ENCODE assay signal across 10 cellular contexts in genomic region chr9:113589890-113590289, GRCh38.
DNase-seq lines count a peak whose midpoint lies in the region; ATAC-seq, FAIRE-seq and TF ChIP-seq lines count a peak whose summit lies in the region.
"Had no signal": no experiment of that assay in that cellular context is flagged by ENCODE, and none has a peak within 500 bp of the region (broad histone marks: within the 10 kb centered on the region; RNA-seq: fewer than 3 reads in every experiment).

No MANE protein-coding gene starts in this region.

- H3K4me1 Mint-ChIP-seq in progenitor cell of endocrine pancreas (ENCODE audit: low read depth): peaks cover 14% of the 10 kb centered on the region

- intact Hi-C loops in OCI-LY7 (cut with micrococcal nuclease; ENCODE audit: unreplicated experiment) (loop anchor here (2.0 to 10.0 kb wide), 2 partner anchors 143 to 285 kb away; partner anchors contain the start of gene RNF183), endothelial cell of umbilical vein (cut with micrococcal nuclease) (loop anchor here (1.0 to 2.0 kb wide), 7 partner anchors 41 to 315 kb away; partner anchors contain the start of genes ALAD, CDC26 and PRPF4)

- CTCF ChIA-PET in OCI-LY7 (lab: Charles Lee; ENCODE audit: unreplicated experiment): interaction anchor here (1.8 to 2.5 kb wide), 4 partner anchors 8 to 144 kb away, joined by 8 to 16 read pairs (median 8); no protein-coding TSS in a partner anchor
- CTCF ChIA-PET in endothelial cell of umbilical vein (lab: Charles Lee): interaction anchor here (0.6 to 18.1 kb wide), 24 partner anchors 10 to 317 kb away, joined by 3 to 1173 read pairs (median 6); partner anchors contain the start of genes ALAD, C9orf43, CDC26 and POLE3

- H3K27me3 ChIP-seq in endothelial cell of umbilical vein (ENCODE audit: control insufficient read depth in 2 of 2, insufficient read depth in 2 of 2, low read length in 2 of 2): no peaks in the 10 kb centered on the region

- ATAC-seq in HG02970 (IDR thresholded peaks at IDR 0.05; ENCODE audit: low FRiP score, unreplicated experiment) (no peak), GM19455 (IDR thresholded peaks at IDR 0.05; ENCODE audit: unreplicated experiment) (no peak)

- TF ChIP-seq POLR2A in endothelial cell of umbilical vein (IDR thresholded peaks at IDR 0.05; ENCODE audit: low read depth, low read length): no peak

- peak; percentile 73 for TF ChIP-seq CTCF in OCI-LY7 (conservative IDR thresholded peaks at IDR 0.05; ENCODE audit: low read length)
- peak; percentile 41 to 52 for TF ChIP-seq CTCF in endothelial cell of umbilical vein (IDR thresholded peaks at IDR 0.05; ENCODE audit: extremely low read depth in 1 of 2, insufficient read depth in 1 of 2, low read depth in 1 of 2, low read length in 2 of 2)
- peak; percentile 37 for TF ChIP-seq CTCF in progenitor cell of endocrine pancreas (IDR thresholded peaks at IDR 0.05; ENCODE audit: unreplicated experiment)

- FAIRE-seq in endothelial cell of umbilical vein (lab: Jason Lieb, UNC): peak; percentile 78

- H2AFZ ChIP-seq in OCI-LY7 (ENCODE audit: low read length) (no peak overlapping the region), endothelial cell of umbilical vein (ENCODE audit: low read depth, low read length) (no peak overlapping the region)

- dilution Hi-C loops in endothelial cell of umbilical vein (cut with MboI; ENCODE audit: extremely low pct_ligation_motif_present, low sequenced_read_pairs): loop anchor here (10.0 kb wide), 1 partner anchor 65 kb away; no protein-coding TSS in a partner anchor

- BruUV-seq in OCI-LY7 (replicated peaks; lab: Mats Ljungman, UMichigan) (no TSS peak), endothelial cell of umbilical vein (replicated peaks; lab: Mats Ljungman, UMichigan) (no TSS peak)

- no peaks in the 10 kb centered on the region for H3K9me3 ChIP-seq in OCI-LY7 (ENCODE audit: low read length)
- H3K9me3 ChIP-seq in endothelial cell of umbilical vein (replicated peaks; ENCODE audit: control insufficient read depth, insufficient read depth, low read length): no peaks in the 10 kb centered on the region

- no peak overlapping the region for H3K4me3 ChIP-seq in OCI-LY7 (ENCODE audit: low read depth, low read length, poor library complexity, severe bottlenecking)
- no peak overlapping the region for H3K4me3 ChIP-seq in endothelial cell of umbilical vein (replicated peaks in 1 of 3; ENCODE audit: insufficient read depth in 1 of 3, low read depth in 1 of 3, low read length in 3 of 3)

- H3K9me2 ChIP-seq in OCI-LY7 (ENCODE audit: insufficient read depth, low read length): no peaks in the 10 kb centered on the region

- no peaks in the 10 kb centered on the region for H3K9me3 Mint-ChIP-seq in progenitor cell of endocrine pancreas (ENCODE audit: low read depth)
- H3K9me3 Mint-ChIP-seq: stimulated activated naive CD8-positive, alpha-beta T cell treated with anti-CD3 and anti-CD28 coated beads, Interleukin-15, Interleukin-2, amounts not matched to agents 100 ng/mL and 50 ng/mL, for 24 hours had no signal

- H4K20me1 ChIP-seq in OCI-LY7 (ENCODE audit: insufficient read depth, low read length): no peaks in the 10 kb centered on the region
- H4K20me1 ChIP-seq in endothelial cell of umbilical vein (replicated peaks; ENCODE audit: control insufficient read depth, extremely low read depth, insufficient read depth, low read length): no peaks in the 10 kb centered on the region

- peaks cover 3% of the 10 kb centered on the region; the same call in 1 of the 2 replicates for H3K36me3 ChIP-seq in OCI-LY7 (ENCODE audit: insufficient read depth, low read length)
- peaks cover 1 to 22% of the 10 kb centered on the region in 2 experiments for H3K36me3 ChIP-seq in endothelial cell of umbilical vein (ENCODE audit: control insufficient read depth in 2 of 2, extremely low read depth in 1 of 2, insufficient read depth in 2 of 2, low read length in 2 of 2)

- H3K9ac ChIP-seq in endothelial cell of umbilical vein (replicated peaks; ENCODE audit: extremely low read depth, insufficient read depth, low read length): peak overlapping the region; percentile 27

- H3K4me3 Mint-ChIP-seq in progenitor cell of endocrine pancreas (ENCODE audit: low read depth): no peak overlapping the region
- H3K4me3 Mint-ChIP-seq: stimulated activated naive CD8-positive, alpha-beta T cell treated with anti-CD3 and anti-CD28 coated beads, Interleukin-15, Interleukin-2, amounts not matched to agents 100 ng/mL and 50 ng/mL, for 24 hours had no signal

- no peaks in the 10 kb centered on the region for H3K79me2 ChIP-seq in OCI-LY7 (ENCODE audit: insufficient read depth, low read depth, low read length)
- H3K79me2 ChIP-seq in endothelial cell of umbilical vein (ENCODE audit: control insufficient read depth, insufficient read depth, low read length): peaks cover 16% of the 10 kb centered on the region

- H3K36me3 Mint-ChIP-seq in progenitor cell of endocrine pancreas (ENCODE audit: insufficient read depth): peaks cover 2% of the 10 kb centered on the region

- H3K9me1 ChIP-seq in endothelial cell of umbilical vein (replicated peaks; ENCODE audit: control insufficient read depth, extremely low read depth, insufficient read depth, low read length): no peaks in the 10 kb centered on the region

- H3K4me1 ChIP-seq in OCI-LY7 (ENCODE audit: insufficient read depth, low read length, poor library complexity, severe bottlenecking): peaks cover 6% of the 10 kb centered on the region
- peaks cover 59% of the 10 kb centered on the region for H3K4me1 ChIP-seq in endothelial cell of umbilical vein (ENCODE audit: control insufficient read depth, extremely low read depth, insufficient read depth, low read length)

- DNase-seq in GF-D8 (lab: John Stamatoyannopoulos, UW) (peak; percentile 38), OCI-LY7 (ENCODE audit: low spot score) (peak; percentile 52), endothelial cell of umbilical vein (ENCODE audit: low read depth, low spot score) (peak; percentile 71), progenitor cell of endocrine pancreas (ENCODE audit: low spot score, unreplicated experiment) (no peak), NCI-H2029 (lab: John Stamatoyannopoulos, UW) (no peak), NCI-H1092 (lab: John Stamatoyannopoulos, UW) (no peak)
- DNase-seq: MM.1S had no signal

- POLR2A ChIA-PET in OCI-LY7 (lab: Charles Lee) (interaction anchor here (1.6 kb wide), 1 partner anchor 65 kb away, joined by 4 read pairs; no protein-coding TSS in a partner anchor), endothelial cell of umbilical vein (lab: Charles Lee) (no interaction called here)

- H3K27me3 Mint-ChIP-seq in progenitor cell of endocrine pancreas: no peaks in the 10 kb centered on the region
- H3K27me3 Mint-ChIP-seq: stimulated activated naive CD8-positive, alpha-beta T cell treated with anti-CD3 and anti-CD28 coated beads, Interleukin-15, Interleukin-2, amounts not matched to agents 100 ng/mL and 50 ng/mL, for 24 hours had no signal

- H3K27ac Mint-ChIP-seq in progenitor cell of endocrine pancreas: no peak overlapping the region
- H3K27ac Mint-ChIP-seq: stimulated activated naive CD8-positive, alpha-beta T cell treated with anti-CD3 and anti-CD28 coated beads, Interleukin-15, Interleukin-2, amounts not matched to agents 100 ng/mL and 50 ng/mL, for 24 hours had no signal

- no peak overlapping the region for H3K27ac ChIP-seq in OCI-LY7 (ENCODE audit: low read depth, low read length, poor library complexity, severe bottlenecking)
- peak overlapping the region; percentile 79 for H3K27ac ChIP-seq in endothelial cell of umbilical vein (ENCODE audit: insufficient read depth, low read depth, low read length)

- no peak overlapping the region for H3K4me2 ChIP-seq in OCI-LY7 (ENCODE audit: low read length)
- peak overlapping the region; percentile 5 for H3K4me2 ChIP-seq in endothelial cell of umbilical vein (ENCODE audit: insufficient read depth, low read length)

TF ChIP-seq in endothelial cell of umbilical vein, 7 proteins besides CTCF, POLR2A, EP300 and RAD21:
- TF ChIP-seq GATA2 (IDR thresholded peaks at IDR 0.05; ENCODE audit: insufficient read depth, insufficient read length, low read depth, low read length): no peak
- no peak for TF ChIP-seq FOS (IDR thresholded peaks at IDR 0.05; ENCODE audit: borderline replicate concordance, insufficient read depth, low read length)
- TF ChIP-seq MAX (IDR thresholded peaks at IDR 0.05; ENCODE audit: insufficient read depth, insufficient read length): no peak
- TF ChIP-seq JUN (IDR thresholded peaks at IDR 0.05; ENCODE audit: borderline replicate concordance, insufficient read depth, insufficient read length, low read depth): no peak

Comparison
In these comparisons a context has a peak if more than half of its experiments do, and no peak if none do; other contexts are left out.
1. DNase-seq: peak in GF-D8 (single experiment), OCI-LY7 (single experiment) and endothelial cell of umbilical vein (single experiment); none in progenitor cell of endocrine pancreas (single experiment), NCI-H2029 (single experiment) and NCI-H1092 (single experiment).
2. Peak in every context shown above with its lines, with median percentiles within 50 percentile points of each other: CTCF ChIP-seq.